Comparison of ENCODE assay signal across 14 cellular contexts in the genomic region with DNA sequence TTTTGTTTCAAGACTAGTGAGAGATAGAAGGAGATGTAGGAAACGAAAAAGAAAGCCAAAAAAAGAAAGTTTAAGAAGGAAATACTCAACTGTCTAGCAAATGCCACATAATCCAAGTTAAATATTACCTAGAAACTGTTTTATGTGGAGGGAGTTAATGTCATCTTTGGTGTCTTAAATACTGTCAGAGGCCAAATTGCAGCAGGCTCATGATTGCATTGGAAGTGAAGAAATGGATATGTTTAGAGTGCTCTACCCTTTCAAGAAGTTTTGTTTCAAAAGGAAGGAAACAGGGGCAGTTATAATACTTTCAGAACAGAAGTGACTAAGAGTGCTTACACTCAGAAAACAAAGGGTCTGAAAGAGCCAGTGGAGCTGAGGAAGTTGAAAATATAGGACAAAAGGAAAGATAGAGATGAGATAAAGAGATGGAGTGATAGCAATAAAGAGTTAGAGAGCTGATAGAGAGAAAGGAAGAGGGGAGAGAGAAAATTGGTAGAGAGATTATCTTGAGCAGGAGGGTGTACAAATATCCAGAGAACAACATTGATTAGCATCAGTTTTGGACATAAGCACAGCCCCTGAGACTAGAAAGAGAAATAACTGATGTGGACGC. TPM values are rescaled to one million over a fixed set of nuclear protein-coding genes. Genes with fewer than 3 reads are reported as not detected.
DNase-seq lines count a peak whose midpoint lies in the region; ATAC-seq and TF ChIP-seq lines count a peak whose summit lies in the region.
"Had no signal": no experiment of that assay in that cellular context is flagged by ENCODE, and none has a peak within 500 bp of the region (broad histone marks: within the 10 kb centered on the region; RNA-seq: fewer than 3 reads in every experiment).

No MANE protein-coding gene starts in this region.

- H3K27ac ChIP-seq in smooth muscle cell (ENCODE audit: low read depth) = no peak overlapping the region
- no peak overlapping the region for H3K27ac ChIP-seq in OCI-LY7 (ENCODE audit: low read depth, low read length, poor library complexity, severe bottlenecking)
- H3K27ac ChIP-seq: SK-N-MC had no signal

- BruUV-seq in OCI-LY7 (replicated peaks; lab: Mats Ljungman, UMichigan) = no TSS peak

- H3K4me3 ChIP-seq in smooth muscle cell (no peak overlapping the region), OCI-LY7 (ENCODE audit: low read depth, low read length, poor library complexity, severe bottlenecking) (no peak overlapping the region)
- H3K4me3 ChIP-seq: K562, SK-N-MC had no signal

- H3K27ac Mint-ChIP-seq in activated CD4-positive, alpha-beta memory T cell treated with anti-CD3 and anti-CD28 coated beads, Interleukin-2, amount 10 ng/mL, durations not matched to agents 7 days and 5 days = peak overlapping the region; percentile 17
- no peak overlapping the region for H3K27ac Mint-ChIP-seq in activated CD4-positive, alpha-beta memory T cell treated with anti-CD3 and anti-CD28 coated beads for 36 hours
- peak overlapping the region; percentile 44 for H3K27ac Mint-ChIP-seq in activated naive CD8-positive, alpha-beta T cell treated with anti-CD3 and anti-CD28 coated beads, Interleukin-2, amount 50 U/mL, for 24 hours

- no peaks in the 10 kb centered on the region for H3K9me3 Mint-ChIP-seq in activated CD4-positive, alpha-beta memory T cell treated with anti-CD3 and anti-CD28 coated beads, Interleukin-2, amount 10 ng/mL, durations not matched to agents 7 days and 5 days
- no peaks in the 10 kb centered on the region for H3K9me3 Mint-ChIP-seq in activated CD4-positive, alpha-beta memory T cell treated with anti-CD3 and anti-CD28 coated beads for 36 hours
- H3K9me3 Mint-ChIP-seq in activated naive CD8-positive, alpha-beta T cell treated with anti-CD3 and anti-CD28 coated beads, Interleukin-2, amount 50 U/mL, for 24 hours = no peaks in the 10 kb centered on the region
- H3K9me3 Mint-ChIP-seq: naive B cell had no signal

- no peaks in the 10 kb centered on the region for H3K27me3 ChIP-seq in smooth muscle cell (ENCODE audit: low read depth)

- no peak overlapping the region for H3K4me2 ChIP-seq in smooth muscle cell
- H3K4me2 ChIP-seq in OCI-LY7 (ENCODE audit: low read length) = no peak overlapping the region

- no peaks in the 10 kb centered on the region for H3K36me3 Mint-ChIP-seq in activated CD4-positive, alpha-beta memory T cell treated with anti-CD3 and anti-CD28 coated beads, Interleukin-2, amount 10 ng/mL, durations not matched to agents 7 days and 5 days (ENCODE audit: low read depth)
- no peaks in the 10 kb centered on the region for H3K36me3 Mint-ChIP-seq in activated CD4-positive, alpha-beta memory T cell treated with anti-CD3 and anti-CD28 coated beads for 36 hours
- H3K36me3 Mint-ChIP-seq in activated naive CD8-positive, alpha-beta T cell treated with anti-CD3 and anti-CD28 coated beads, Interleukin-2, amount 50 U/mL, for 24 hours (ENCODE audit: low read depth) = no peaks in the 10 kb centered on the region
- H3K36me3 Mint-ChIP-seq: naive B cell had no signal

- no peak for DNase-seq in activated CD4-positive, alpha-beta memory T cell treated with anti-CD3 and anti-CD28 coated beads, Interleukin-2, amount 10 ng/mL, durations not matched to agents 7 days and 5 days
- no peak for DNase-seq in activated CD4-positive, alpha-beta memory T cell treated with anti-CD3 and anti-CD28 coated beads for 36 hours
- DNase-seq in activated naive CD8-positive, alpha-beta T cell treated with anti-CD3 and anti-CD28 coated beads, Interleukin-2, amount 50 U/mL, for 24 hours = no peak
- DNase-seq in smooth muscle cell (lab: John Stamatoyannopoulos, UW; ENCODE audit: unreplicated experiment) (no peak), glomerular visceral epithelial cell (ENCODE audit: extremely low spot score) (no peak), OCI-LY7 (ENCODE audit: low spot score) (no peak)
- DNase-seq: activated CD8-positive, alpha-beta memory T cell treated with anti-CD3 and anti-CD28 coated beads for 24 hours; anterior cingulate cortex; naive B cell; stimulated activated CD4-positive, alpha-beta T cell treated with anti-CD3 and anti-CD28 coated beads, Interleukin-2, amount 100 ng/mL, for 24 hours had no signal

- H2AFZ ChIP-seq in smooth muscle cell (ENCODE audit: low read depth) (peak overlapping the region; percentile 71), OCI-LY7 (ENCODE audit: low read length) (no peak overlapping the region)

- no peaks in the 10 kb centered on the region for H3F3A ChIP-seq in smooth muscle cell (ENCODE audit: low read depth)

- H3K9me3 ChIP-seq in smooth muscle cell (replicated peaks; ENCODE audit: low read depth) = no peaks in the 10 kb centered on the region
- no peaks in the 10 kb centered on the region for H3K9me3 ChIP-seq in OCI-LY7 (ENCODE audit: low read length)

- no peaks in the 10 kb centered on the region for H3K79me2 ChIP-seq in smooth muscle cell (ENCODE audit: low read depth)
- no peaks in the 10 kb centered on the region for H3K79me2 ChIP-seq in OCI-LY7 (ENCODE audit: insufficient read depth, low read depth, low read length)

- H3K9me2 ChIP-seq in OCI-LY7 (ENCODE audit: insufficient read depth, low read length) = no peaks in the 10 kb centered on the region

- H3K4me3 Mint-ChIP-seq in activated CD4-positive, alpha-beta memory T cell treated with anti-CD3 and anti-CD28 coated beads, Interleukin-2, amount 10 ng/mL, durations not matched to agents 7 days and 5 days = no peak overlapping the region
- H3K4me3 Mint-ChIP-seq in activated CD4-positive, alpha-beta memory T cell treated with anti-CD3 and anti-CD28 coated beads for 36 hours = no peak overlapping the region
- no peak overlapping the region for H3K4me3 Mint-ChIP-seq in activated naive CD8-positive, alpha-beta T cell treated with anti-CD3 and anti-CD28 coated beads, Interleukin-2, amount 50 U/mL, for 24 hours

- no peaks in the 10 kb centered on the region for H3K27me3 Mint-ChIP-seq in activated CD4-positive, alpha-beta memory T cell treated with anti-CD3 and anti-CD28 coated beads, Interleukin-2, amount 10 ng/mL, durations not matched to agents 7 days and 5 days
- H3K27me3 Mint-ChIP-seq in activated CD4-positive, alpha-beta memory T cell treated with anti-CD3 and anti-CD28 coated beads for 36 hours = no peaks in the 10 kb centered on the region
- H3K27me3 Mint-ChIP-seq in activated naive CD8-positive, alpha-beta T cell treated with anti-CD3 and anti-CD28 coated beads, Interleukin-2, amount 50 U/mL, for 24 hours = no peaks in the 10 kb centered on the region
- H3K27me3 Mint-ChIP-seq: naive B cell had no signal

- intact Hi-C loops in activated CD4-positive, alpha-beta memory T cell treated with anti-CD3 and anti-CD28 coated beads for 36 hours (cut with micrococcal nuclease) = no loop called here
- intact Hi-C loops in OCI-LY7 (cut with micrococcal nuclease; ENCODE audit: unreplicated experiment) = no loop called here

- ATAC-seq in HG03354 (IDR thresholded peaks at IDR 0.05; ENCODE audit: poor library complexity, severe bottlenecking, unreplicated experiment) (peak; percentile 64), GM21390 (IDR thresholded peaks at IDR 0.05; ENCODE audit: unreplicated experiment) (no peak)
- ATAC-seq in activated naive CD8-positive, alpha-beta T cell treated with anti-CD3 and anti-CD28 coated beads, Interleukin-2, amount 50 U/mL, for 24 hours = peak; percentile 20
- ATAC-seq: K562 had no signal

- H3K9ac ChIP-seq in smooth muscle cell (ENCODE audit: low read depth) = no peak overlapping the region

- WGBS in smooth muscle cell (ENCODE audit: low lambda C conversion rate) = 80% methylated on average over 2 of the region's 2 CpGs

- H3K36me3 ChIP-seq in smooth muscle cell (ENCODE audit: low read depth) (no peaks in the 10 kb centered on the region), OCI-LY7 (ENCODE audit: insufficient read depth, low read length) (no peaks in the 10 kb centered on the region)

- CTCF ChIA-PET in activated CD4-positive, alpha-beta memory T cell treated with anti-CD3 and anti-CD28 coated beads, Interleukin-2, amount 10 ng/mL, durations not matched to agents 7 days and 5 days (lab: Charles Lee) = no interaction called here
- CTCF ChIA-PET in activated CD4-positive, alpha-beta memory T cell treated with anti-CD3 and anti-CD28 coated beads for 36 hours (lab: Charles Lee) = no interaction called here
- CTCF ChIA-PET in OCI-LY7 (lab: Charles Lee; ENCODE audit: unreplicated experiment) = no interaction called here

- no peaks in the 10 kb centered on the region for H3K4me1 ChIP-seq in smooth muscle cell (ENCODE audit: low read depth)
- no peaks in the 10 kb centered on the region for H3K4me1 ChIP-seq in OCI-LY7 (ENCODE audit: insufficient read depth, low read length, poor library complexity, severe bottlenecking)

- POLR2A ChIA-PET in activated CD4-positive, alpha-beta memory T cell treated with anti-CD3 and anti-CD28 coated beads, Interleukin-2, amount 10 ng/mL, durations not matched to agents 7 days and 5 days (lab: Charles Lee) = no interaction called here
- POLR2A ChIA-PET in activated CD4-positive, alpha-beta memory T cell treated with anti-CD3 and anti-CD28 coated beads for 36 hours (lab: Charles Lee) = no interaction called here
- POLR2A ChIA-PET in OCI-LY7 (lab: Charles Lee) = no interaction called here

- TF ChIP-seq CTCF in smooth muscle cell (IDR thresholded peaks at IDR 0.05; ENCODE audit: borderline replicate concordance, insufficient read depth, poor library complexity, severe bottlenecking) (no peak), OCI-LY7 (conservative IDR thresholded peaks at IDR 0.05; ENCODE audit: low read length) (no peak)

- peaks cover 4% of the 10 kb centered on the region for H3K4me1 Mint-ChIP-seq in activated CD4-positive, alpha-beta memory T cell treated with anti-CD3 and anti-CD28 coated beads, Interleukin-2, amount 10 ng/mL, durations not matched to agents 7 days and 5 days
- no peaks in the 10 kb centered on the region for H3K4me1 Mint-ChIP-seq in activated CD4-positive, alpha-beta memory T cell treated with anti-CD3 and anti-CD28 coated beads for 36 hours (ENCODE audit: low read depth)
- H3K4me1 Mint-ChIP-seq in activated naive CD8-positive, alpha-beta T cell treated with anti-CD3 and anti-CD28 coated beads, Interleukin-2, amount 50 U/mL, for 24 hours = peaks cover 20% of the 10 kb centered on the region

- no peaks in the 10 kb centered on the region for H4K20me1 ChIP-seq in smooth muscle cell (ENCODE audit: low read depth)
- H4K20me1 ChIP-seq in OCI-LY7 (ENCODE audit: insufficient read depth, low read length) = no peaks in the 10 kb centered on the region

RNA-seq across cellular contexts. Expression of a gene that starts 28.0 kb away (rescaled TPM):
- not detected for total RNA-seq in activated CD4-positive, alpha-beta memory T cell treated with anti-CD3 and anti-CD28 coated beads, Interleukin-2, amount 10 ng/mL, durations not matched to agents 7 days and 5 days
- 1 to 10 TPM in 1 of 2 experiments, under 1 TPM in 1; 0.50 to 1.1 TPM for total RNA-seq in activated CD4-positive, alpha-beta memory T cell treated with anti-CD3 and anti-CD28 coated beads for 36 hours
- total RNA-seq in smooth muscle cell (204 and 226 TPM in 2 replicates), OCI-LY7 (2022) (not detected in 2 replicates)
- 183 and 223 TPM in 2 replicates for polyA plus RNA-seq in smooth muscle cell
- not detected in 2 replicates for total RNA-seq in OCI-LY7 (2014; rRNA removed; shearing (Covaris generic))

Comparison
In these comparisons a context has a peak if more than half of its experiments do, and no peak if none do; other contexts are left out.
1. RNA of a gene that starts 28.0 kb away (total RNA-seq): 204 to 226 TPM in smooth muscle cell; 0.50 to 1.1 TPM in activated CD4-positive, alpha-beta memory T cell treated with anti-CD3 and anti-CD28 coated beads for 36 hours, not detected in OCI-LY7 and not detected in activated CD4-positive, alpha-beta memory T cell treated with anti-CD3 and anti-CD28 coated beads, Interleukin-2, amount 10 ng/mL, durations not matched to agents 7 days and 5 days; every median in the first group is over 10 times any median in the second.